ENCODE assay signal across 1 cellular context in the genomic region with DNA sequence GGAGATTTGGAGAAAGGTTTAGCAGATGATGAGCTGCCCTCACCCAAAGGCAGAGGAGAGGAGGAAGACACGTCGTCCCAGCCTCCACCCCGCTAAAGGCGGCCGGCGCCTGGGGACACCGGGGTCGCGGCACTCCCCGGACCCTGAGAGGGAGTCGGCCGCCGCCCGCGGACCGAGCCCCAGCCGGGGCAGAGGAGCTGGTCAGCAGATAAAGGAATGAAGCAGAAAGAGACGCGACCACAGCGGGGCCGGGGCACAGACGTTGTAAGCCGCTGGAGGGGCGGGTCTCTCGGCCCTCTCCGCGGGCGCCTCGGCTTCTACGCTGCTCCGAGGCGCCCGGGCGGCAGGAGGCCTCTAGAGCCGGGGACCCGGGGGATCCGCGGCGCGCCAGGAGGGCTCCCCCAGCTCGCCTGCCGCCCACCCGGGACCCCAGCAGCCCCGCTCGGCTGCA.
TF ChIP-seq lines count a peak whose summit lies in the region.

No MANE protein-coding gene starts in this region.

TF ChIP-seq in K562, 482 proteins besides CTCF, POLR2A, EP300 and RAD21 (continued from another document and continues in another):
- TF ChIP-seq, protein P1, sequence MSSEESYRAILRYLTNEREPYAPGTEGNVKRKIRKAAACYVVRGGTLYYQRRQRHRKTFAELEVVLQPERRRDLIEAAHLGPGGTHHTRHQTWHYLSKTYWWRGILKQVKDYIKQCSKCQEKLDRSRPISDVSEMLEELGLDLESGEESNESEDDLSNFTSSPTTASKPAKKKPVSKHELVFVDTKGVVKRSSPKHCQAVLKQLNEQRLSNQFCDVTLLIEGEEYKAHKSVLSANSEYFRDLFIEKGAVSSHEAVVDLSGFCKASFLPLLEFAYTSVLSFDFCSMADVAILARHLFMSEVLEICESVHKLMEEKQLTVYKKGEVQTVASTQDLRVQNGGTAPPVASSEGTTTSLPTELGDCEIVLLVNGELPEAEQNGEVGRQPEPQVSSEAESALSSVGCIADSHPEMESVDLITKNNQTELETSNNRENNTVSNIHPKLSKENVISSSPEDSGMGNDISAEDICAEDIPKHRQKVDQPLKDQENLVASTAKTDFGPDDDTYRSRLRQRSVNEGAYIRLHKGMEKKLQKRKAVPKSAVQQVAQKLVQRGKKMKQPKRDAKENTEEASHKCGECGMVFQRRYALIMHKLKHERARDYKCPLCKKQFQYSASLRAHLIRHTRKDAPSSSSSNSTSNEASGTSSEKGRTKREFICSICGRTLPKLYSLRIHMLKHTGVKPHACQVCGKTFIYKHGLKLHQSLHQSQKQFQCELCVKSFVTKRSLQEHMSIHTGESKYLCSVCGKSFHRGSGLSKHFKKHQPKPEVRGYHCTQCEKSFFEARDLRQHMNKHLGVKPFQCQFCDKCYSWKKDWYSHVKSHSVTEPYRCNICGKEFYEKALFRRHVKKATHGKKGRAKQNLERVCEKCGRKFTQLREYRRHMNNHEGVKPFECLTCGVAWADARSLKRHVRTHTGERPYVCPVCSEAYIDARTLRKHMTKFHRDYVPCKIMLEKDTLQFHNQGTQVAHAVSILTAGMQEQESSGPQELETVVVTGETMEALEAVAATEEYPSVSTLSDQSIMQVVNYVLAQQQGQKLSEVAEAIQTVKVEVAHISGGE (CRISPR knock-in tag; IDR thresholded peaks at IDR 0.05) = no peak
- TF ChIP-seq CREB1 (IDR thresholded peaks at IDR 0.05) (peak; percentile 59), CREB1 (CRISPR knock-in tag; IDR thresholded peaks at IDR 0.05) (0 out of 2 replicates have a peak, but pooled peaks have one; percentile 12), RNF2 (IDR thresholded peaks at IDR 0.05) (no peak), ZNF695 (CRISPR knock-in tag; IDR thresholded peaks at IDR 0.05) (no peak), HDAC3 (IDR thresholded peaks at IDR 0.05; ENCODE audit: borderline replicate concordance, partially characterized antibody) (no peak), KDM5B (IDR thresholded peaks at IDR 0.05; ENCODE audit: insufficient replicate concordance, low read depth, low read length) (peak; percentile 21), ZNF431 (CRISPR knock-in tag; IDR thresholded peaks at IDR 0.05) (no peak), NONO (IDR thresholded peaks at IDR 0.05; ENCODE audit: low read depth in 2 of 2, low read length in 1 of 2) (0 out of 4 replicates have a peak, but pooled peaks have one; percentile 48 to 65), ZFX (CRISPR knock-in tag; IDR thresholded peaks at IDR 0.05) (no peak; the same call in 1 of the 2 replicates), MXI1 (IDR thresholded peaks at IDR 0.05; ENCODE audit: low read depth, low read length) (no peak), SMARCA4 (IDR thresholded peaks at IDR 0.05) (no peak), ZNF57 (CRISPR knock-in tag; IDR thresholded peaks at IDR 0.05) (no peak), HDAC2 (IDR thresholded peaks at IDR 0.05) (0 out of 2 replicates have a peak, but pooled peaks have one; percentile 2), MAZ (CRISPR knock-in tag; conservative IDR thresholded peaks at IDR 0.05 in 1 of 2, IDR thresholded peaks at IDR 0.05 in 1 of 2) (no peak), CBFA2T2 (conservative IDR thresholded peaks at IDR 0.05) (no peak), DMBX1 (CRISPR knock-in tag; IDR thresholded peaks at IDR 0.05; ENCODE audit: borderline replicate concordance) (no peak), MTA3 (IDR thresholded peaks at IDR 0.05; ENCODE audit: borderline replicate concordance) (no peak), SMARCA5 (IDR thresholded peaks at IDR 0.05) (no peak), CHD1 (IDR thresholded peaks at IDR 0.05; ENCODE audit: low read length) (peak; percentile 87), SIN3A (IDR thresholded peaks at IDR 0.05; ENCODE audit: borderline replicate concordance in 2 of 2, control insufficient read depth in 1 of 2, low read depth in 2 of 2, low read length in 2 of 2) (peak; percentile 53 to 63; a peak in 2 of 4 replicates), COPS2 (conservative IDR thresholded peaks at IDR 0.05) (no peak), HSF4 (CRISPR knock-in tag; IDR thresholded peaks at IDR 0.05; ENCODE audit: borderline replicate concordance) (no peak), U2AF1 (optimal IDR thresholded peaks at IDR 0.05; ENCODE audit: low read depth, low read length) (peak; percentile 46), PTTG1 (tag; IDR thresholded peaks at IDR 0.05; ENCODE audit: low read depth) (no peak), TAL1 (IDR thresholded peaks at IDR 0.05) (no peak), RBM17 (IDR thresholded peaks at IDR 0.05; ENCODE audit: borderline replicate concordance, low read depth, low read length) (no peak), MTA1 (IDR thresholded peaks at IDR 0.05; ENCODE audit: borderline replicate concordance) (peak; percentile 52; the same call in 1 of the 2 replicates), TARDBP (IDR thresholded peaks at IDR 0.05) (0 out of 2 replicates have a peak, but pooled peaks have one; percentile 22), CBX2 (IDR thresholded peaks at IDR 0.05; ENCODE audit: insufficient read depth, low read length, poor library complexity, severe bottlenecking) (no peak), RBBP5 (IDR thresholded peaks at IDR 0.05; ENCODE audit: borderline replicate concordance, insufficient read depth, low read length, poor library complexity, severe bottlenecking) (no peak), EHMT2 (IDR thresholded peaks at IDR 0.05) (no peak)
- TF ChIP-seq, protein P2, sequence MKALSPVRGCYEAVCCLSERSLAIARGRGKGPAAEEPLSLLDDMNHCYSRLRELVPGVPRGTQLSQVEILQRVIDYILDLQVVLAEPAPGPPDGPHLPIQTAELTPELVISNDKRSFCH (CRISPR knock-in tag; IDR thresholded peaks at IDR 0.05) = no peak
- TF ChIP-seq, protein P2 (tag; IDR thresholded peaks at IDR 0.05) = no peak
- TF ChIP-seq, protein P3, sequence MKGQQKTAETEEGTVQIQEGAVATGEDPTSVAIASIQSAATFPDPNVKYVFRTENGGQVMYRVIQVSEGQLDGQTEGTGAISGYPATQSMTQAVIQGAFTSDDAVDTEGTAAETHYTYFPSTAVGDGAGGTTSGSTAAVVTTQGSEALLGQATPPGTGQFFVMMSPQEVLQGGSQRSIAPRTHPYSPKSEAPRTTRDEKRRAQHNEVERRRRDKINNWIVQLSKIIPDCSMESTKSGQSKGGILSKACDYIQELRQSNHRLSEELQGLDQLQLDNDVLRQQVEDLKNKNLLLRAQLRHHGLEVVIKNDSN (CRISPR knock-in tag; IDR thresholded peaks at IDR 0.05) = no peak
- TF ChIP-seq, protein P4, sequence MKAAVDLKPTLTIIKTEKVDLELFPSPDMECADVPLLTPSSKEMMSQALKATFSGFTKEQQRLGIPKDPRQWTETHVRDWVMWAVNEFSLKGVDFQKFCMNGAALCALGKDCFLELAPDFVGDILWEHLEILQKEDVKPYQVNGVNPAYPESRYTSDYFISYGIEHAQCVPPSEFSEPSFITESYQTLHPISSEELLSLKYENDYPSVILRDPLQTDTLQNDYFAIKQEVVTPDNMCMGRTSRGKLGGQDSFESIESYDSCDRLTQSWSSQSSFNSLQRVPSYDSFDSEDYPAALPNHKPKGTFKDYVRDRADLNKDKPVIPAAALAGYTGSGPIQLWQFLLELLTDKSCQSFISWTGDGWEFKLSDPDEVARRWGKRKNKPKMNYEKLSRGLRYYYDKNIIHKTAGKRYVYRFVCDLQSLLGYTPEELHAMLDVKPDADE (conservative IDR thresholded peaks at IDR 0.05; ENCODE audit: control insufficient read depth, low read depth, low read length) = peak; percentile 52; the same call in 1 of the 2 replicates
- TF ChIP-seq, protein P5, sequence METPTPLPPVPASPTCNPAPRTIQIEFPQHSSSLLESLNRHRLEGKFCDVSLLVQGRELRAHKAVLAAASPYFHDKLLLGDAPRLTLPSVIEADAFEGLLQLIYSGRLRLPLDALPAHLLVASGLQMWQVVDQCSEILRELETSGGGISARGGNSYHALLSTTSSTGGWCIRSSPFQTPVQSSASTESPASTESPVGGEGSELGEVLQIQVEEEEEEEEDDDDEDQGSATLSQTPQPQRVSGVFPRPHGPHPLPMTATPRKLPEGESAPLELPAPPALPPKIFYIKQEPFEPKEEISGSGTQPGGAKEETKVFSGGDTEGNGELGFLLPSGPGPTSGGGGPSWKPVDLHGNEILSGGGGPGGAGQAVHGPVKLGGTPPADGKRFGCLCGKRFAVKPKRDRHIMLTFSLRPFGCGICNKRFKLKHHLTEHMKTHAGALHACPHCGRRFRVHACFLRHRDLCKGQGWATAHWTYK (CRISPR knock-in tag; IDR thresholded peaks at IDR 0.05) = no peak
- TF ChIP-seq, protein P6, sequence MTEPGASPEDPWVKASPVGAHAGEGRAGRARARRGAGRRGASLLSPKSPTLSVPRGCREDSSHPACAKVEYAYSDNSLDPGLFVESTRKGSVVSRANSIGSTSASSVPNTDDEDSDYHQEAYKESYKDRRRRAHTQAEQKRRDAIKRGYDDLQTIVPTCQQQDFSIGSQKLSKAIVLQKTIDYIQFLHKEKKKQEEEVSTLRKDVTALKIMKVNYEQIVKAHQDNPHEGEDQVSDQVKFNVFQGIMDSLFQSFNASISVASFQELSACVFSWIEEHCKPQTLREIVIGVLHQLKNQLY (CRISPR knock-in tag; conservative IDR thresholded peaks at IDR 0.05) = no peak
- TF ChIP-seq, protein P7, sequence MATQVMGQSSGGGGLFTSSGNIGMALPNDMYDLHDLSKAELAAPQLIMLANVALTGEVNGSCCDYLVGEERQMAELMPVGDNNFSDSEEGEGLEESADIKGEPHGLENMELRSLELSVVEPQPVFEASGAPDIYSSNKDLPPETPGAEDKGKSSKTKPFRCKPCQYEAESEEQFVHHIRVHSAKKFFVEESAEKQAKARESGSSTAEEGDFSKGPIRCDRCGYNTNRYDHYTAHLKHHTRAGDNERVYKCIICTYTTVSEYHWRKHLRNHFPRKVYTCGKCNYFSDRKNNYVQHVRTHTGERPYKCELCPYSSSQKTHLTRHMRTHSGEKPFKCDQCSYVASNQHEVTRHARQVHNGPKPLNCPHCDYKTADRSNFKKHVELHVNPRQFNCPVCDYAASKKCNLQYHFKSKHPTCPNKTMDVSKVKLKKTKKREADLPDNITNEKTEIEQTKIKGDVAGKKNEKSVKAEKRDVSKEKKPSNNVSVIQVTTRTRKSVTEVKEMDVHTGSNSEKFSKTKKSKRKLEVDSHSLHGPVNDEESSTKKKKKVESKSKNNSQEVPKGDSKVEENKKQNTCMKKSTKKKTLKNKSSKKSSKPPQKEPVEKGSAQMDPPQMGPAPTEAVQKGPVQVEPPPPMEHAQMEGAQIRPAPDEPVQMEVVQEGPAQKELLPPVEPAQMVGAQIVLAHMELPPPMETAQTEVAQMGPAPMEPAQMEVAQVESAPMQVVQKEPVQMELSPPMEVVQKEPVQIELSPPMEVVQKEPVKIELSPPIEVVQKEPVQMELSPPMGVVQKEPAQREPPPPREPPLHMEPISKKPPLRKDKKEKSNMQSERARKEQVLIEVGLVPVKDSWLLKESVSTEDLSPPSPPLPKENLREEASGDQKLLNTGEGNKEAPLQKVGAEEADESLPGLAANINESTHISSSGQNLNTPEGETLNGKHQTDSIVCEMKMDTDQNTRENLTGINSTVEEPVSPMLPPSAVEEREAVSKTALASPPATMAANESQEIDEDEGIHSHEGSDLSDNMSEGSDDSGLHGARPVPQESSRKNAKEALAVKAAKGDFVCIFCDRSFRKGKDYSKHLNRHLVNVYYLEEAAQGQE (CRISPR knock-in tag; IDR thresholded peaks at IDR 0.05; ENCODE audit: low read depth) = 0 out of 2 replicates have a peak, but pooled peaks have one; percentile 27
- TF ChIP-seq, protein P8, sequence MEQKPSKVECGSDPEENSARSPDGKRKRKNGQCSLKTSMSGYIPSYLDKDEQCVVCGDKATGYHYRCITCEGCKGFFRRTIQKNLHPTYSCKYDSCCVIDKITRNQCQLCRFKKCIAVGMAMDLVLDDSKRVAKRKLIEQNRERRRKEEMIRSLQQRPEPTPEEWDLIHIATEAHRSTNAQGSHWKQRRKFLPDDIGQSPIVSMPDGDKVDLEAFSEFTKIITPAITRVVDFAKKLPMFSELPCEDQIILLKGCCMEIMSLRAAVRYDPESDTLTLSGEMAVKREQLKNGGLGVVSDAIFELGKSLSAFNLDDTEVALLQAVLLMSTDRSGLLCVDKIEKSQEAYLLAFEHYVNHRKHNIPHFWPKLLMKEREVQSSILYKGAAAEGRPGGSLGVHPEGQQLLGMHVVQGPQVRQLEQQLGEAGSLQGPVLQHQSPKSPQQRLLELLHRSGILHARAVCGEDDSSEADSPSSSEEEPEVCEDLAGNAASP (IDR thresholded peaks at IDR 0.05) = no peak
- TF ChIP-seq, protein P9, sequence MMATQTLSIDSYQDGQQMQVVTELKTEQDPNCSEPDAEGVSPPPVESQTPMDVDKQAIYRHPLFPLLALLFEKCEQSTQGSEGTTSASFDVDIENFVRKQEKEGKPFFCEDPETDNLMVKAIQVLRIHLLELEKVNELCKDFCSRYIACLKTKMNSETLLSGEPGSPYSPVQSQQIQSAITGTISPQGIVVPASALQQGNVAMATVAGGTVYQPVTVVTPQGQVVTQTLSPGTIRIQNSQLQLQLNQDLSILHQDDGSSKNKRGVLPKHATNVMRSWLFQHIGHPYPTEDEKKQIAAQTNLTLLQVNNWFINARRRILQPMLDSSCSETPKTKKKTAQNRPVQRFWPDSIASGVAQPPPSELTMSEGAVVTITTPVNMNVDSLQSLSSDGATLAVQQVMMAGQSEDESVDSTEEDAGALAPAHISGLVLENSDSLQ (IDR thresholded peaks at IDR 0.05) = no peak
- TF ChIP-seq, protein P10, sequence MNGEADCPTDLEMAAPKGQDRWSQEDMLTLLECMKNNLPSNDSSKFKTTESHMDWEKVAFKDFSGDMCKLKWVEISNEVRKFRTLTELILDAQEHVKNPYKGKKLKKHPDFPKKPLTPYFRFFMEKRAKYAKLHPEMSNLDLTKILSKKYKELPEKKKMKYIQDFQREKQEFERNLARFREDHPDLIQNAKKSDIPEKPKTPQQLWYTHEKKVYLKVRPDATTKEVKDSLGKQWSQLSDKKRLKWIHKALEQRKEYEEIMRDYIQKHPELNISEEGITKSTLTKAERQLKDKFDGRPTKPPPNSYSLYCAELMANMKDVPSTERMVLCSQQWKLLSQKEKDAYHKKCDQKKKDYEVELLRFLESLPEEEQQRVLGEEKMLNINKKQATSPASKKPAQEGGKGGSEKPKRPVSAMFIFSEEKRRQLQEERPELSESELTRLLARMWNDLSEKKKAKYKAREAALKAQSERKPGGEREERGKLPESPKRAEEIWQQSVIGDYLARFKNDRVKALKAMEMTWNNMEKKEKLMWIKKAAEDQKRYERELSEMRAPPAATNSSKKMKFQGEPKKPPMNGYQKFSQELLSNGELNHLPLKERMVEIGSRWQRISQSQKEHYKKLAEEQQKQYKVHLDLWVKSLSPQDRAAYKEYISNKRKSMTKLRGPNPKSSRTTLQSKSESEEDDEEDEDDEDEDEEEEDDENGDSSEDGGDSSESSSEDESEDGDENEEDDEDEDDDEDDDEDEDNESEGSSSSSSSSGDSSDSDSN (IDR thresholded peaks at IDR 0.05; ENCODE audit: borderline replicate concordance in 1 of 2, low read depth in 2 of 2, low read length in 2 of 2) = peak; percentile 55 to 87; a peak in 3 of 4 replicates
